Comparison of ENCODE assay signal across 11 cellular contexts in genomic region chr4:94519019-94519418, GRCh38.
A peak's percentile ranks its signal among the peaks of the same experiment; 100 is the strongest.
DNase-seq lines count a peak whose midpoint lies in the region; ATAC-seq and TF ChIP-seq lines count a peak whose summit lies in the region.
"Had no signal": no experiment of that assay in that cellular context is flagged by ENCODE, and none has a peak within 500 bp of the region (broad histone marks: within the 10 kb centered on the region; RNA-seq: fewer than 3 reads in every experiment).

No MANE protein-coding gene starts in this region.

- no peaks in the 10 kb centered on the region for H3K9me3 ChIP-seq in right atrium auricular region
- no peaks in the 10 kb centered on the region for H3K9me3 ChIP-seq in HAP-1
- H3K9me3 ChIP-seq in Peyer's patch: no peaks in the 10 kb centered on the region

- in situ Hi-C loops in GM13977 (cut with MboI; ENCODE audit: low pct_unique_long_range_greater_than_20kb, low sequenced_read_pairs, unreplicated experiment) (no loop called here), HAP-1 (cut with MboI; ENCODE audit: low sequenced_read_pairs) (no loop called here)

- DNase-seq in GM12864 (ENCODE audit: low read depth): no peak
- peak; percentile 57 for DNase-seq in MV-4-11 (lab: John Stamatoyannopoulos, UW)
- DNase-seq in right atrium auricular region (ENCODE audit: low spot score): no peak
- DNase-seq in NK-92 (lab: John Stamatoyannopoulos, UW; ENCODE audit: unreplicated experiment): no peak
- DNase-seq in GM13977 (ENCODE audit: low spot score): no peak
- no peak for DNase-seq in HAP-1 (ENCODE audit: low spot score in 2 of 2)
- no peak for DNase-seq in Peyer's patch
- DNase-seq: NCI-H1694; stimulated activated CD4-positive, alpha-beta T cell treated with anti-CD3 and anti-CD28 coated beads, Interleukin-15, amount 100 ng/mL, for 24 hours had no signal

- ATAC-seq in GM21529 (IDR thresholded peaks at IDR 0.05; ENCODE audit: unreplicated experiment): peak; percentile 54

- H3K36me3 ChIP-seq in right atrium auricular region: peaks cover 11% of the 10 kb centered on the region
- no peaks in the 10 kb centered on the region for H3K36me3 ChIP-seq in HAP-1 (replicated peaks)
- no peaks in the 10 kb centered on the region for H3K36me3 ChIP-seq in Peyer's patch

- H3K27me3 ChIP-seq in right atrium auricular region (no peaks in the 10 kb centered on the region), HAP-1 (ENCODE audit: low read depth) (no peaks in the 10 kb centered on the region), Peyer's patch (no peaks in the 10 kb centered on the region)

- no peak for TF ChIP-seq POLR2A in Peyer's patch (IDR thresholded peaks at IDR 0.05)

- no peak overlapping the region for H3K4me3 ChIP-seq in GM12864 (ENCODE audit: low read depth, low read length)
- no peak overlapping the region for H3K4me3 ChIP-seq in right atrium auricular region
- H3K4me3 ChIP-seq in HAP-1: no peak overlapping the region
- H3K4me3 ChIP-seq in Peyer's patch: no peak overlapping the region
- H3K4me3 ChIP-seq: SK-N-MC had no signal

- TF ChIP-seq CTCF in GM12864 (IDR thresholded peaks at IDR 0.05; ENCODE audit: low read depth, low read length, missing control alignments) (peak; percentile 0), right atrium auricular region (IDR thresholded peaks at IDR 0.05) (no peak), GM13977 (IDR thresholded peaks at IDR 0.05; ENCODE audit: extremely low read depth, insufficient read depth, missing control alignments) (no peak), Peyer's patch (IDR thresholded peaks at IDR 0.05) (no peak)

- H3K4me1 ChIP-seq in right atrium auricular region (peaks cover 0 to 88% of the 10 kb centered on the region in 2 donors), HAP-1 (peaks cover 22% of the 10 kb centered on the region), Peyer's patch (peaks cover 0 to 8% (median 0%) of the 10 kb centered on the region in 4 donors)

- H3K27ac ChIP-seq in right atrium auricular region: peak overlapping the region; percentile 47 to 58
- H3K27ac ChIP-seq in Peyer's patch: no peak overlapping the region
- H3K27ac ChIP-seq: SK-N-MC had no signal

Comparison
In these comparisons a context has a peak if more than half of its experiments do, and no peak if none do; other contexts are left out.
1. H3K27ac ChIP-seq: peak in right atrium auricular region (2 of 2); none in Peyer's patch (0 of 4).